ENCODE assay signal across 8 cellular contexts in genomic region chr3:5188419-5189405, GRCh38. TPM values are rescaled to one million over a fixed set of nuclear protein-coding genes. Genes with fewer than 3 reads are reported as not detected.
DNase-seq lines count a peak whose midpoint lies in the region; ATAC-seq, FAIRE-seq and TF ChIP-seq lines count a peak whose summit lies in the region.

No MANE protein-coding gene starts in this region.

- H3K27me3 Mint-ChIP-seq in astrocyte (ENCODE audit: low read depth, unreplicated experiment) = no peaks in the 10 kb centered on the region

- peaks cover 2% of the 10 kb centered on the region for H3K9me3 Mint-ChIP-seq in astrocyte (ENCODE audit: unreplicated experiment)

- peaks cover 23% of the 10 kb centered on the region for H3K4me1 ChIP-seq in astrocyte (ENCODE audit: insufficient read depth, low read length)
- H3K4me1 ChIP-seq in kidney (ENCODE audit: control insufficient read depth in 1 of 2, insufficient read depth in 1 of 2, low read depth in 1 of 2, low read length in 2 of 2) = peaks cover 4 to 8% of the 10 kb centered on the region in 2 donors

- H2AFZ ChIP-seq in astrocyte (ENCODE audit: low read depth, low read length) = peak overlapping the region; percentile 77

- H3K9me3 ChIP-seq in astrocyte (ENCODE audit: insufficient read depth, low read depth, low read length) = no peaks in the 10 kb centered on the region
- H3K9me3 ChIP-seq in kidney (ENCODE audit: control insufficient read depth in 1 of 2, low read length in 2 of 2) = no peaks in the 10 kb centered on the region

- ATAC-seq in HG03175 (IDR thresholded peaks at IDR 0.05; ENCODE audit: unreplicated experiment) (peak; percentile 9), esophagus mucosa (no peak)

- peak overlapping the region; percentile 86 for H3K27ac ChIP-seq in astrocyte (ENCODE audit: low read depth, low read length)
- peak overlapping the region; percentile 87 to 94 for H3K27ac ChIP-seq in kidney (ENCODE audit: low read depth in 2 of 2, low read length in 2 of 2)

- H3K9ac ChIP-seq in astrocyte (ENCODE audit: low read length) (peak overlapping the region; percentile 94), kidney (ENCODE audit: low read length in 2 of 2) (peak overlapping the region; percentile 42 to 89)

- FAIRE-seq in astrocyte (lab: Jason Lieb, UNC) (no peak), kidney (lab: Jason Lieb, UNC) (no peak)

- DNase-seq in CD1c-positive myeloid dendritic cell (ENCODE audit: extremely low spot score) (peak; percentile 82), SKM-1 treated with dmso at 0.1 percent for 144 hours (lab: John Stamatoyannopoulos, UW; ENCODE audit: unreplicated experiment) (peak; percentile 53), astrocyte (ENCODE audit: low read depth) (no peak), kidney (no peak), NCI-H1092 (lab: John Stamatoyannopoulos, UW) (no peak)
- peak in 2 of 3 experiments; percentile 34 to 43 for DNase-seq in stimulated activated CD4-positive, alpha-beta T cell treated with anti-CD3 and anti-CD28 coated beads, TNF-alpha, amount 100 ng/mL, for 24 hours (ENCODE audit: low read depth in 3 of 3)

- peak overlapping the region; percentile 96 for H3K4me3 Mint-ChIP-seq in astrocyte (ENCODE audit: unreplicated experiment)

- peaks cover 59% of the 10 kb centered on the region for H3K79me2 ChIP-seq in astrocyte (ENCODE audit: insufficient read depth, low read length)

- H3K4me3 ChIP-seq in astrocyte (ENCODE audit: insufficient read depth, low read depth, low read length) (peak overlapping the region; percentile 78), kidney (ENCODE audit: low read length in 2 of 2) (peak overlapping the region; percentile 72 to 93)

- peaks cover 9% of the 10 kb centered on the region for H3K36me3 Mint-ChIP-seq in astrocyte (ENCODE audit: low read depth, unreplicated experiment)

- H3K4me2 ChIP-seq in astrocyte (ENCODE audit: low read length) = peak overlapping the region; percentile 92

- TF ChIP-seq CTCF in astrocyte (IDR thresholded peaks at IDR 0.05; ENCODE audit: insufficient read depth, low read depth, low read length) = no peak
- TF ChIP-seq CTCF in kidney (IDR thresholded peaks at IDR 0.05; ENCODE audit: borderline replicate concordance, extremely low read depth, insufficient read depth) = no peak

- H3K36me3 ChIP-seq in astrocyte (ENCODE audit: insufficient read depth, low read length) (no peaks in the 10 kb centered on the region), kidney (ENCODE audit: control insufficient read depth in 1 of 2, insufficient read depth in 2 of 2, low read length in 2 of 2) (no peaks in the 10 kb centered on the region)

- H4K20me1 ChIP-seq in astrocyte (ENCODE audit: insufficient read depth, low read length) = peaks cover 27% of the 10 kb centered on the region

- H3K27ac Mint-ChIP-seq in astrocyte (ENCODE audit: unreplicated experiment) = peak overlapping the region; percentile 93

- intact Hi-C loops in kidney (cut with DNase I) = no loop called here

- peaks cover 17% of the 10 kb centered on the region for H3K4me1 Mint-ChIP-seq in astrocyte (ENCODE audit: low read depth, unreplicated experiment)

- H3K27me3 ChIP-seq in astrocyte (ENCODE audit: insufficient read depth, low read length) = no peaks in the 10 kb centered on the region

RNA-seq across cellular contexts. Expression of gene EDEM1, which starts 1.2 kb away (rescaled TPM):
- 62.7 and 65.4 TPM in 2 replicates for total RNA-seq in astrocyte
- total RNA-seq in kidney = 47.5 TPM
- polyA plus RNA-seq in kidney (ENCODE audit: insufficient read depth, low read depth, low replicate concordance) = 5.5 TPM
- total RNA-seq in esophagus mucosa = 37.3 TPM

Comparison
In these comparisons a context has a peak if more than half of its experiments do, and no peak if none do; other contexts are left out.
1. DNase-seq: peak in CD1c-positive myeloid dendritic cell (single experiment), SKM-1 treated with dmso at 0.1 percent for 144 hours (single experiment) and stimulated activated CD4-positive, alpha-beta T cell treated with anti-CD3 and anti-CD28 coated beads, TNF-alpha, amount 100 ng/mL, for 24 hours (2 of 3); none in astrocyte (single experiment), kidney (single experiment) and NCI-H1092 (single experiment).